In the genomic region with DNA sequence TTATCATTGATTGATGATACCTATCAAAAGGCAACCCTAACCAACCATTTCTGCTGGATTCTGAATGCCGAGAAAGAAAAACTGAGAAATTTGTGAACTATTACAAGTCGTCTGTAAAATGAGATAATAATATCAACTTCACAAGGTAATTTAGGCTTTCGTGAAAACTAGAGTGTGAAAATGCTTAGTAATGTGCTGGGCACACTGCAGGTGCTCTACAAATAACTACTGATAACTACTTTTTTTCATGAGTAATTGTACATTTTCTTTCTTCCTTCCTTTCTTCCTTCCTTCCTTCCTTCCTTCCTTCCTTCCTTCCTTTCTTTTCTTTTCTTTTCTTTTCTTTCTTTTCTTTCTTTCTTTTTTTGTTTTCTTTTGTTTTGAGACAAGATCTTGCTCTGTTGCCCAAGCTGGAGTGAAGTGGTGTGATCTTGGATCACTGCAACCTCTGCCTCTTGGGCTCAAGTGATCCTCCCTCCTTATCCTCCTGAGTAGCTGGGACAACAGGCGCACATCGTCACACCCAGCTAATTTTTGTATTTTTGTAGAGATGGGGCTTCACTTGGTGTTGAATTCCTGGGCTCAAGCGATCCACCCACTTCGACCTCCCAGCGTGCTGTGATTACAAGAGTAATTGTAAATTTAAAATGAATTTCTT, we compare ENCODE assay signal across 1 cellular context.
TF ChIP-seq lines count a peak whose summit lies in the region.

No MANE protein-coding gene starts in this region.

TF ChIP-seq in WTC11, 78 proteins besides CTCF, POLR2A, EP300 and RAD21:
- TF ChIP-seq ZNF121 (CRISPR knock-in tag; IDR thresholded peaks at IDR 0.05) = peak; percentile 81; the same call in 1 of the 2 replicates
- TF ChIP-seq, protein P1, sequence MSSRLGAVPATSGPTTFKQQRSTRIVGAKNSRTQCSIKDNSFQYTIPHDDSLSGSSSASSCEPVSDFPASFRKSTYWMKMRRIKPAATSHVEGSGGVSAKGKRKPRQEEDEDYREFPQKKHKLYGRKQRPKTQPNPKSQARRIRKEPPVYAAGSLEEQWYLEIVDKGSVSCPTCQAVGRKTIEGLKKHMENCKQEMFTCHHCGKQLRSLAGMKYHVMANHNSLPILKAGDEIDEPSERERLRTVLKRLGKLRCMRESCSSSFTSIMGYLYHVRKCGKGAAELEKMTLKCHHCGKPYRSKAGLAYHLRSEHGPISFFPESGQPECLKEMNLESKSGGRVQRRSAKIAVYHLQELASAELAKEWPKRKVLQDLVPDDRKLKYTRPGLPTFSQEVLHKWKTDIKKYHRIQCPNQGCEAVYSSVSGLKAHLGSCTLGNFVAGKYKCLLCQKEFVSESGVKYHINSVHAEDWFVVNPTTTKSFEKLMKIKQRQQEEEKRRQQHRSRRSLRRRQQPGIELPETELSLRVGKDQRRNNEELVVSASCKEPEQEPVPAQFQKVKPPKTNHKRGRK (CRISPR knock-in tag; IDR thresholded peaks at IDR 0.05; ENCODE audit: borderline replicate concordance) = 0 out of 2 replicates have a peak, but pooled peaks have one; percentile 53
- no peak for TF ChIP-seq ZNF219 (CRISPR knock-in tag; IDR thresholded peaks at IDR 0.05; ENCODE audit: borderline replicate concordance)
- no peak for TF ChIP-seq EMX1 (CRISPR knock-in tag; IDR thresholded peaks at IDR 0.05)
- TF ChIP-seq NFATC4 (CRISPR knock-in tag; IDR thresholded peaks at IDR 0.05) = no peak
- no peak for TF ChIP-seq ELF4 (CRISPR knock-in tag; IDR thresholded peaks at IDR 0.05; ENCODE audit: low read depth)
